ENCODE assay signal across 1 cellular context in genomic region chr1:111747282-111747734, GRCh38.
TF ChIP-seq lines count a peak whose summit lies in the region.

No MANE protein-coding gene starts in this region.

TF ChIP-seq in K562, 482 proteins besides CTCF, POLR2A, EP300 and RAD21 (continued from another document and continues in another):
- TF ChIP-seq ZNF277 (CRISPR knock-in tag; IDR thresholded peaks at IDR 0.05; ENCODE audit: borderline replicate concordance) (no peak), ATF3 (IDR thresholded peaks at IDR 0.05) (peak; percentile 41; the same call in 1 of the 2 replicates), ATF3 (CRISPR knock-in tag; conservative IDR thresholded peaks at IDR 0.05) (no peak), IRF9 (tag; IDR thresholded peaks at IDR 0.05) (peak; percentile 64; the same call in 1 of the 2 replicates), CAMTA2 (CRISPR knock-in tag; conservative IDR thresholded peaks at IDR 0.05) (no peak), CBFB (CRISPR knock-in tag; IDR thresholded peaks at IDR 0.05) (no peak), TBL1XR1 (IDR thresholded peaks at IDR 0.05; ENCODE audit: low read length in 2 of 2) (peak in 1 of 2 experiments; percentile 70; a peak in 1 of 4 replicates), DLX4 (CRISPR knock-in tag; IDR thresholded peaks at IDR 0.05) (no peak), KLF13 (tag; IDR thresholded peaks at IDR 0.05; ENCODE audit: borderline replicate concordance, low read depth) (no peak), ZBTB12 (CRISPR knock-in tag; IDR thresholded peaks at IDR 0.05) (no peak), SREBF2 (CRISPR knock-in tag; IDR thresholded peaks at IDR 0.05) (no peak), ZNF740 (CRISPR knock-in tag; IDR thresholded peaks at IDR 0.05) (0 out of 2 replicates have a peak, but pooled peaks have one; percentile 52), ZNF740 (tag; IDR thresholded peaks at IDR 0.05) (no peak), ZNF699 (CRISPR knock-in tag; IDR thresholded peaks at IDR 0.05; ENCODE audit: insufficient replicate concordance) (no peak), CBX1 (IDR thresholded peaks at IDR 0.05; ENCODE audit: low read depth) (peak; percentile 92; the same call in 1 of the 2 replicates), ZNF639 (CRISPR knock-in tag; conservative IDR thresholded peaks at IDR 0.05 in 1 of 2, IDR thresholded peaks at IDR 0.05 in 1 of 2) (0 out of 4 replicates have a peak, but pooled peaks of 1 of the 2 experiments have one; percentile 31), HMG20B (CRISPR knock-in tag; IDR thresholded peaks at IDR 0.05) (no peak), TAF9B (IDR thresholded peaks at IDR 0.05; ENCODE audit: partially characterized antibody) (no peak), HDGF (IDR thresholded peaks at IDR 0.05) (no peak), HDAC1 (IDR thresholded peaks at IDR 0.05) (no peak), FOXK1 (CRISPR knock-in tag; IDR thresholded peaks at IDR 0.05; ENCODE audit: borderline replicate concordance) (no peak), LEF1 (IDR thresholded peaks at IDR 0.05) (no peak), SOX6 (IDR thresholded peaks at IDR 0.05) (0 out of 2 replicates have a peak, but pooled peaks have one; percentile 32), NFXL1 (CRISPR knock-in tag; IDR thresholded peaks at IDR 0.05) (no peak), MXD1 (CRISPR knock-in tag; IDR thresholded peaks at IDR 0.05; ENCODE audit: borderline replicate concordance, poor library complexity, severe bottlenecking) (no peak), RBM39 (optimal IDR thresholded peaks at IDR 0.05; ENCODE audit: low read depth, low read length) (no peak), PREB (CRISPR knock-in tag; IDR thresholded peaks at IDR 0.05) (no peak), SP2 (IDR thresholded peaks at IDR 0.05; ENCODE audit: extremely low read depth, low read depth, low read length, poor library complexity, severe bottlenecking) (no peak), PTTG1 (tag; IDR thresholded peaks at IDR 0.05; ENCODE audit: low read depth) (no peak), PHF20 (IDR thresholded peaks at IDR 0.05; ENCODE audit: partially characterized antibody) (no peak), RFX5 (IDR thresholded peaks at IDR 0.05; ENCODE audit: low read depth, low read length) (no peak), HDAC6 (IDR thresholded peaks at IDR 0.05; ENCODE audit: low read depth, low read length) (no peak), E2F8 (IDR thresholded peaks at IDR 0.05; ENCODE audit: low read depth, partially characterized antibody) (no peak), HDAC8 (tag; IDR thresholded peaks at IDR 0.05) (no peak), NCOA6 (IDR thresholded peaks at IDR 0.05) (no peak), GTF3C2 (IDR thresholded peaks at IDR 0.05; ENCODE audit: borderline replicate concordance, extremely low read depth, insufficient read length) (no peak), STAT5B (CRISPR knock-in tag; IDR thresholded peaks at IDR 0.05) (no peak), ZNF609 (CRISPR knock-in tag; IDR thresholded peaks at IDR 0.05; ENCODE audit: borderline replicate concordance) (no peak), PKNOX1 (IDR thresholded peaks at IDR 0.05) (no peak)
